1 cellular context compared by ENCODE assay signal in genomic region chr17:57885148-57885915, GRCh38.
TF ChIP-seq lines count a peak whose summit lies in the region.

No MANE protein-coding gene starts in this region.

TF ChIP-seq in SK-N-SH, 30 proteins besides CTCF, POLR2A, EP300 and RAD21 (continued from another document):
- TF ChIP-seq USF2 (IDR thresholded peaks at IDR 0.05; ENCODE audit: borderline replicate concordance, low read depth, low read length) (no peak), NRF1 (IDR thresholded peaks at IDR 0.05; ENCODE audit: low read depth, low read length) (no peak), SMC3 (IDR thresholded peaks at IDR 0.05; ENCODE audit: low read depth, low read length) (no peak)
